Comparison of ENCODE assay signal across 1 cellular context in the genomic region with DNA sequence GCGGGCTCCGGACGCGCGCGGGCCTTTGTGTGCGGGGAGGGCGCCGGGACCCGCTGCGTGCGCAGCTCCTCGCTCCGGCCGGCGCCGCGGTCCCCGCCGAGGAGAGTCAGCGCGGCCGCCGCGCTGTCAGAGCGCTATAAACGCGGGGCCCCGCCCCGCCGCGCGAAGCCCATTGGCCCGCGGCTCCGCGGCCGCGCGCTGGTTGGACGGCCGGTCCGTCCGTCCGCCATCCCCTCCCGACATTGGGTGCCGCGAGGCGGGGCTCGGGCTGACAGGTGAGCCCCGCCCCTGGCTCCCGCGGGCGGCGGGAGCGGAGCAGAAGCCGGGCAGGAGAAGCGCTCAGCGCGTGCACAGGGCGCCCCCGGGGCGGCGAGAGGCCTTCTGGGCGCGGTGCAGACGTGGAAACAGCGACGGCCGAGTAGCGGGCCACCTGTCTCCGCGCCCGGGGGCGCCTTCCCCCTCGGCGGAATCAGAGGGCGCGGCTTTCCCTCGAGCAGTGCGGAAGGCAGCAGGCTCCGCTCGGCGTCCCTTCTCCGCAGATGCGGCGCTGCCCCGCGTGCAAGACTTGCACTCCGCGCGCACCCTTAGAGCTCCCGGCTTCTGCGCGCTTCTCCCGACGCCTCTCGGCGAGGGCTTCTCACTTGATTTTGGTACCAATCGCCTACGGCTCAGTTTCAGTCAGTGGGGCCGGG.
TF ChIP-seq lines count a peak whose summit lies in the region.

A gene with protein sequence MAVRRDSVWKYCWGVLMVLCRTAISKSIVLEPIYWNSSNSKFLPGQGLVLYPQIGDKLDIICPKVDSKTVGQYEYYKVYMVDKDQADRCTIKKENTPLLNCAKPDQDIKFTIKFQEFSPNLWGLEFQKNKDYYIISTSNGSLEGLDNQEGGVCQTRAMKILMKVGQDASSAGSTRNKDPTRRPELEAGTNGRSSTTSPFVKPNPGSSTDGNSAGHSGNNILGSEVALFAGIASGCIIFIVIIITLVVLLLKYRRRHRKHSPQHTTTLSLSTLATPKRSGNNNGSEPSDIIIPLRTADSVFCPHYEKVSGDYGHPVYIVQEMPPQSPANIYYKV (minus strand): TSS at position 111 of the 692 bp plus-strand sequence. CDS start 698 bp downstream, outside the sequence.

TF ChIP-seq in HepG2, 621 proteins besides CTCF, POLR2A, EP300 and RAD21 (continued from another document and continues in another):
- TF ChIP-seq, protein P1, sequence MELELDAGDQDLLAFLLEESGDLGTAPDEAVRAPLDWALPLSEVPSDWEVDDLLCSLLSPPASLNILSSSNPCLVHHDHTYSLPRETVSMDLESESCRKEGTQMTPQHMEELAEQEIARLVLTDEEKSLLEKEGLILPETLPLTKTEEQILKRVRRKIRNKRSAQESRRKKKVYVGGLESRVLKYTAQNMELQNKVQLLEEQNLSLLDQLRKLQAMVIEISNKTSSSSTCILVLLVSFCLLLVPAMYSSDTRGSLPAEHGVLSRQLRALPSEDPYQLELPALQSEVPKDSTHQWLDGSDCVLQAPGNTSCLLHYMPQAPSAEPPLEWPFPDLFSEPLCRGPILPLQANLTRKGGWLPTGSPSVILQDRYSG (CRISPR knock-in tag; IDR thresholded peaks at IDR 0.05): 0 out of 2 replicates have a peak, but pooled peaks have one; percentile 18
- TF ChIP-seq ZNF720 (CRISPR knock-in tag; IDR thresholded peaks at IDR 0.05) (no peak), ZNF205 (CRISPR knock-in tag; IDR thresholded peaks at IDR 0.05) (0 out of 2 replicates have a peak, but pooled peaks have one; percentile 6), STAT5B (CRISPR knock-in tag; IDR thresholded peaks at IDR 0.05) (no peak), PCBP1 (IDR thresholded peaks at IDR 0.05; ENCODE audit: borderline replicate concordance, low read depth, low read length) (no peak), TCF7 (IDR thresholded peaks at IDR 0.05; ENCODE audit: low read depth) (no peak), ZNF644 (CRISPR knock-in tag; IDR thresholded peaks at IDR 0.05; ENCODE audit: low read depth) (no peak), STAG1 (CRISPR knock-in tag; IDR thresholded peaks at IDR 0.05) (peak; percentile 11; the same call in 1 of the 2 replicates), NFYC (CRISPR knock-in tag; IDR thresholded peaks at IDR 0.05) (peak; percentile 85), FLYWCH1 (CRISPR knock-in tag; IDR thresholded peaks at IDR 0.05) (no peak; the same call in 1 of the 2 replicates), GTF3A (CRISPR knock-in tag; conservative IDR thresholded peaks at IDR 0.05) (no peak), ARID2 (CRISPR knock-in tag; IDR thresholded peaks at IDR 0.05; ENCODE audit: borderline replicate concordance) (no peak), SNAPC2 (CRISPR knock-in tag; IDR thresholded peaks at IDR 0.05) (no peak), SMARCE1 (IDR thresholded peaks at IDR 0.05; ENCODE audit: borderline replicate concordance) (no peak), ZNF775 (CRISPR knock-in tag; IDR thresholded peaks at IDR 0.05; ENCODE audit: borderline replicate concordance) (no peak), MTF1 (CRISPR knock-in tag; IDR thresholded peaks at IDR 0.05) (no peak), GPN1 (CRISPR knock-in tag; IDR thresholded peaks at IDR 0.05; ENCODE audit: borderline replicate concordance) (no peak; the same call in 1 of the 2 replicates)
- TF ChIP-seq, protein P2, sequence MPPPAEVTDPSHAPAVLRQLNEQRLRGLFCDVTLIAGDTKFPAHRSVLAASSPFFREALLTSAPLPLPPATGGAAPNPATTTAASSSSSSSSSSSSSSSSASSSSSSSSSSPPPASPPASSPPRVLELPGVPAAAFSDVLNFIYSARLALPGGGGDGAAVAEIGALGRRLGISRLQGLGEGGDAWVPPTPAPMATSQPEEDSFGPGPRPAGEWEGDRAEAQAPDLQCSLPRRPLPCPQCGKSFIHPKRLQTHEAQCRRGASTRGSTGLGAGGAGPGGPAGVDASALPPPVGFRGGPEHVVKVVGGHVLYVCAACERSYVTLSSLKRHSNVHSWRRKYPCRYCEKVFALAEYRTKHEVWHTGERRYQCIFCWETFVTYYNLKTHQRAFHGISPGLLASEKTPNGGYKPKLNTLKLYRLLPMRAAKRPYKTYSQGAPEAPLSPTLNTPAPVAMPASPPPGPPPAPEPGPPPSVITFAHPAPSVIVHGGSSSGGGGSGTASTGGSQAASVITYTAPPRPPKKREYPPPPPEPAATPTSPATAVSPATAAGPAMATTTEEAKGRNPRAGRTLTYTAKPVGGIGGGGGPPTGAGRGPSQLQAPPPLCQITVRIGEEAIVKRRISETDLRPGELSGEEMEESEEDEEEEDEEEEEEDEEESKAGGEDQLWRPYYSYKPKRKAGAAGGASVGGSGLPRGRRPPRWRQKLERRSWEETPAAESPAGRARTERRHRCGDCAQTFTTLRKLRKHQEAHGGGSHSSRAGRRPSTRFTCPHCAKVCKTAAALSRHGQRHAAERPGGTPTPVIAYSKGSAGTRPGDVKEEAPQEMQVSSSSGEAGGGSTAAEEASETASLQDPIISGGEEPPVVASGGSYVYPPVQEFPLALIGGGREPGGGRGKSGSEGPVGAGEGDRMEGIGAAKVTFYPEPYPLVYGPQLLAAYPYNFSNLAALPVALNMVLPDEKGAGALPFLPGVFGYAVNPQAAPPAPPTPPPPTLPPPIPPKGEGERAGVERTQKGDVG (CRISPR knock-in tag; IDR thresholded peaks at IDR 0.05; ENCODE audit: borderline replicate concordance): no peak
- TF ChIP-seq, protein P3, sequence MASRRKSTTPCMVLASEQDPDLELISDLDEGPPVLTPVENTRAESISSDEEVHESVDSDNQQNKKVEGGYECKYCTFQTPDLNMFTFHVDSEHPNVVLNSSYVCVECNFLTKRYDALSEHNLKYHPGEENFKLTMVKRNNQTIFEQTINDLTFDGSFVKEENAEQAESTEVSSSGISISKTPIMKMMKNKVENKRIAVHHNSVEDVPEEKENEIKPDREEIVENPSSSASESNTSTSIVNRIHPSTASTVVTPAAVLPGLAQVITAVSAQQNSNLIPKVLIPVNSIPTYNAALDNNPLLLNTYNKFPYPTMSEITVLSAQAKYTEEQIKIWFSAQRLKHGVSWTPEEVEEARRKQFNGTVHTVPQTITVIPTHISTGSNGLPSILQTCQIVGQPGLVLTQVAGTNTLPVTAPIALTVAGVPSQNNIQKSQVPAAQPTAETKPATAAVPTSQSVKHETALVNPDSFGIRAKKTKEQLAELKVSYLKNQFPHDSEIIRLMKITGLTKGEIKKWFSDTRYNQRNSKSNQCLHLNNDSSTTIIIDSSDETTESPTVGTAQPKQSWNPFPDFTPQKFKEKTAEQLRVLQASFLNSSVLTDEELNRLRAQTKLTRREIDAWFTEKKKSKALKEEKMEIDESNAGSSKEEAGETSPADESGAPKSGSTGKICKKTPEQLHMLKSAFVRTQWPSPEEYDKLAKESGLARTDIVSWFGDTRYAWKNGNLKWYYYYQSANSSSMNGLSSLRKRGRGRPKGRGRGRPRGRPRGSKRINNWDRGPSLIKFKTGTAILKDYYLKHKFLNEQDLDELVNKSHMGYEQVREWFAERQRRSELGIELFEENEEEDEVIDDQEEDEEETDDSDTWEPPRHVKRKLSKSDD (CRISPR knock-in tag; IDR thresholded peaks at IDR 0.05; ENCODE audit: low read depth): no peak
- TF ChIP-seq, protein P4, sequence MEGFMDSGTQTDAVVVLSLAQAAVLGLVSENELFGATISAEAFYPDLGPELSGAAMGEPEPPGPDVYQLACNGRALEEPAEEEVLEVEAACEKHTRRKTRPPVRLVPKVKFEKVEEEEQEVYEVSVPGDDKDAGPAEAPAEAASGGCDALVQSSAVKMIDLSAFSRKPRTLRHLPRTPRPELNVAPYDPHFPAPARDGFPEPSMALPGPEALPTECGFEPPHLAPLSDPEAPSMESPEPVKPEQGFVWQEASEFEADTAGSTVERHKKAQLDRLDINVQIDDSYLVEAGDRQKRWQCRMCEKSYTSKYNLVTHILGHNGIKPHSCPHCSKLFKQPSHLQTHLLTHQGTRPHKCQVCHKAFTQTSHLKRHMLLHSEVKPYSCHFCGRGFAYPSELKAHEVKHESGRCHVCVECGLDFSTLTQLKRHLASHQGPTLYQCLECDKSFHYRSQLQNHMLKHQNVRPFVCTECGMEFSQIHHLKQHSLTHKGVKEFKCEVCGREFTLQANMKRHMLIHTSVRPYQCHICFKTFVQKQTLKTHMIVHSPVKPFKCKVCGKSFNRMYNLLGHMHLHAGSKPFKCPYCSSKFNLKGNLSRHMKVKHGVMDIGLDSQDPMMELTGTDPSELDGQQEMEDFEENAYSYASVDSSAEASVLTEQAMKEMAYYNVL (CRISPR knock-in tag; IDR thresholded peaks at IDR 0.05; ENCODE audit: borderline replicate concordance): no peak
- TF ChIP-seq, protein P5, sequence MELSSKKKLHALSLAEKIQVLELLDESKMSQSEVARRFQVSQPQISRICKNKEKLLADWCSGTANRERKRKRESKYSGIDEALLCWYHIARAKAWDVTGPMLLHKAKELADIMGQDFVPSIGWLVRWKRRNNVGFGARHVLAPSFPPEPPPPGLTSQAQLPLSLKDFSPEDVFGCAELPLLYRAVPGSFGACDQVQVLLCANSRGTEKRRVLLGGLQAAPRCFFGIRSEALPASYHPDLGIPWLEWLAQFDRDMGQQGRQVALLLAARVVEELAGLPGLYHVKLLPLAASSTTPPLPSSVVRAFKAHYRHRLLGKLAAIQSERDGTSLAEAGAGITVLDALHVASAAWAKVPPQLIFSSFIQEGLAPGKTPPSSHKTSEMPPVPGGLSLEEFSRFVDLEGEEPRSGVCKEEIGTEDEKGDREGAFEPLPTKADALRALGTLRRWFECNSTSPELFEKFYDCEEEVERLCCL (CRISPR knock-in tag; IDR thresholded peaks at IDR 0.05; ENCODE audit: borderline replicate concordance): no peak
- TF ChIP-seq, protein P6, sequence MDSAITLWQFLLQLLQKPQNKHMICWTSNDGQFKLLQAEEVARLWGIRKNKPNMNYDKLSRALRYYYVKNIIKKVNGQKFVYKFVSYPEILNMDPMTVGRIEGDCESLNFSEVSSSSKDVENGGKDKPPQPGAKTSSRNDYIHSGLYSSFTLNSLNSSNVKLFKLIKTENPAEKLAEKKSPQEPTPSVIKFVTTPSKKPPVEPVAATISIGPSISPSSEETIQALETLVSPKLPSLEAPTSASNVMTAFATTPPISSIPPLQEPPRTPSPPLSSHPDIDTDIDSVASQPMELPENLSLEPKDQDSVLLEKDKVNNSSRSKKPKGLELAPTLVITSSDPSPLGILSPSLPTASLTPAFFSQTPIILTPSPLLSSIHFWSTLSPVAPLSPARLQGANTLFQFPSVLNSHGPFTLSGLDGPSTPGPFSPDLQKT (CRISPR knock-in tag; IDR thresholded peaks at IDR 0.05; ENCODE audit: borderline replicate concordance): no peak
- TF ChIP-seq, protein P7, sequence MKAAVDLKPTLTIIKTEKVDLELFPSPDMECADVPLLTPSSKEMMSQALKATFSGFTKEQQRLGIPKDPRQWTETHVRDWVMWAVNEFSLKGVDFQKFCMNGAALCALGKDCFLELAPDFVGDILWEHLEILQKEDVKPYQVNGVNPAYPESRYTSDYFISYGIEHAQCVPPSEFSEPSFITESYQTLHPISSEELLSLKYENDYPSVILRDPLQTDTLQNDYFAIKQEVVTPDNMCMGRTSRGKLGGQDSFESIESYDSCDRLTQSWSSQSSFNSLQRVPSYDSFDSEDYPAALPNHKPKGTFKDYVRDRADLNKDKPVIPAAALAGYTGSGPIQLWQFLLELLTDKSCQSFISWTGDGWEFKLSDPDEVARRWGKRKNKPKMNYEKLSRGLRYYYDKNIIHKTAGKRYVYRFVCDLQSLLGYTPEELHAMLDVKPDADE (CRISPR knock-in tag; IDR thresholded peaks at IDR 0.05): no peak
- TF ChIP-seq, protein P8, sequence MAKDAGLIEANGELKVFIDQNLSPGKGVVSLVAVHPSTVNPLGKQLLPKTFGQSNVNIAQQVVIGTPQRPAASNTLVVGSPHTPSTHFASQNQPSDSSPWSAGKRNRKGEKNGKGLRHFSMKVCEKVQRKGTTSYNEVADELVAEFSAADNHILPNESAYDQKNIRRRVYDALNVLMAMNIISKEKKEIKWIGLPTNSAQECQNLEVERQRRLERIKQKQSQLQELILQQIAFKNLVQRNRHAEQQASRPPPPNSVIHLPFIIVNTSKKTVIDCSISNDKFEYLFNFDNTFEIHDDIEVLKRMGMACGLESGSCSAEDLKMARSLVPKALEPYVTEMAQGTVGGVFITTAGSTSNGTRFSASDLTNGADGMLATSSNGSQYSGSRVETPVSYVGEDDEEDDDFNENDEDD (CRISPR knock-in tag; IDR thresholded peaks at IDR 0.05; ENCODE audit: borderline replicate concordance): peak; percentile 81
- TF ChIP-seq, protein P9, sequence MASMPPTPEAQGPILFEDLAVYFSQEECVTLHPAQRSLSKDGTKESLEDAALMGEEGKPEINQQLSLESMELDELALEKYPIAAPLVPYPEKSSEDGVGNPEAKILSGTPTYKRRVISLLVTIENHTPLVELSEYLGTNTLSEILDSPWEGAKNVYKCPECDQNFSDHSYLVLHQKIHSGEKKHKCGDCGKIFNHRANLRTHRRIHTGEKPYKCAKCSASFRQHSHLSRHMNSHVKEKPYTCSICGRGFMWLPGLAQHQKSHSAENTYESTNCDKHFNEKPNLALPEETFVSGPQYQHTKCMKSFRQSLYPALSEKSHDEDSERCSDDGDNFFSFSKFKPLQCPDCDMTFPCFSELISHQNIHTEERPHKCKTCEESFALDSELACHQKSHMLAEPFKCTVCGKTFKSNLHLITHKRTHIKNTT (CRISPR knock-in tag; IDR thresholded peaks at IDR 0.05): no peak
- TF ChIP-seq, protein P10, sequence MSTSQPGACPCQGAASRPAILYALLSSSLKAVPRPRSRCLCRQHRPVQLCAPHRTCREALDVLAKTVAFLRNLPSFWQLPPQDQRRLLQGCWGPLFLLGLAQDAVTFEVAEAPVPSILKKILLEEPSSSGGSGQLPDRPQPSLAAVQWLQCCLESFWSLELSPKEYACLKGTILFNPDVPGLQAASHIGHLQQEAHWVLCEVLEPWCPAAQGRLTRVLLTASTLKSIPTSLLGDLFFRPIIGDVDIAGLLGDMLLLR (CRISPR knock-in tag; IDR thresholded peaks at IDR 0.05): peak; percentile 62; the same call in 1 of the 2 replicates
- TF ChIP-seq, protein P11, sequence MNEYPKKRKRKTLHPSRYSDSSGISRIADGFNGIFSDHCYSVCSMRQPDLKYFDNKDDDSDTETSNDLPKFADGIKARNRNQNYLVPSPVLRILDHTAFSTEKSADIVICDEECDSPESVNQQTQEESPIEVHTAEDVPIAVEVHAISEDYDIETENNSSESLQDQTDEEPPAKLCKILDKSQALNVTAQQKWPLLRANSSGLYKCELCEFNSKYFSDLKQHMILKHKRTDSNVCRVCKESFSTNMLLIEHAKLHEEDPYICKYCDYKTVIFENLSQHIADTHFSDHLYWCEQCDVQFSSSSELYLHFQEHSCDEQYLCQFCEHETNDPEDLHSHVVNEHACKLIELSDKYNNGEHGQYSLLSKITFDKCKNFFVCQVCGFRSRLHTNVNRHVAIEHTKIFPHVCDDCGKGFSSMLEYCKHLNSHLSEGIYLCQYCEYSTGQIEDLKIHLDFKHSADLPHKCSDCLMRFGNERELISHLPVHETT (CRISPR knock-in tag; conservative IDR thresholded peaks at IDR 0.05): no peak
